Comparison of ENCODE assay signal across 1 cellular context in the genomic region with DNA sequence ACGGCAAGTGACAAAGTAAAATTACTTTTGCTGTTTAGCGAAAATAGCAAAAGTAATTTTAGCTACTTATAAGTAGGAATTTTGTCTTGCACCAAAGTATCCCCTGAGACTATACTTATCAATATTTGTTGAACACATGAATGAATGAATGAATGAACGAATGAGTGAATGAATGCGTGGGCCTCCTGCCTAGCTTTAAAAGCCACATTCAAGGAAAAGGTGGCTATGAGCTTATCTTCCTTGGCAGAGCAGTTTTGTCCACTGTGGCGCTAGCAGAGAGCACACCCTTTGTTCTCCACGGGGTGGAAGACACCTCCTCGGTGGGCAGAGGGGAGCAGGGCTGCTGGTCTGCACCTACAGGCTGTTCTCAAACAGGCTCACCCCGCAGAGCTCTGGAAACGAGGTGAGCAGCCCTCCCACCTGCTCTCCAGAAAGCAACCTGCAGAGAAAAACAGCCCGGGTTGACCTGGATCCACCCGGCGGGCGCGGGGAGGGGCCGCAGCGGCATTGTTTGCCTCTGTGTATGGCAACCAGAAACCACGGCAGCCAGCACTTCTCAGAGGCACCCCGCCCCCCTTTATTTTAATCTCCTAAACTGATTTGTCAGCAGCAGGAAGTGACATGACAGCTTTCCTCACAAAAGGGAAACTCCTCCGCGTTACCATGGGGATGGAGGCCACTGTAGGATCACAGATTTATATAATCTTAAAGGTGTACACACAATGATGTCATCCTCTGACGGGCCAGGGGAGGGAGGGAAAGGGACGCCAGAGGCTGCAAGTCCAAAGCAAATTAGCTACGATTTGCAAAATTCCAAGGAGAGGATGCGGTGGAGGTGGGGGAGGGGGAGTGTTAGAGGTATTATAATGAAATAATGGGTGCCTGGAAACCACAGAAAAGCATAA.
TF ChIP-seq lines count a peak whose summit lies in the region.

No MANE protein-coding gene starts in this region.

TF ChIP-seq in K562, 482 proteins besides CTCF, POLR2A, EP300 and RAD21 (continued from another document and continues in another):
- TF ChIP-seq, protein P1, sequence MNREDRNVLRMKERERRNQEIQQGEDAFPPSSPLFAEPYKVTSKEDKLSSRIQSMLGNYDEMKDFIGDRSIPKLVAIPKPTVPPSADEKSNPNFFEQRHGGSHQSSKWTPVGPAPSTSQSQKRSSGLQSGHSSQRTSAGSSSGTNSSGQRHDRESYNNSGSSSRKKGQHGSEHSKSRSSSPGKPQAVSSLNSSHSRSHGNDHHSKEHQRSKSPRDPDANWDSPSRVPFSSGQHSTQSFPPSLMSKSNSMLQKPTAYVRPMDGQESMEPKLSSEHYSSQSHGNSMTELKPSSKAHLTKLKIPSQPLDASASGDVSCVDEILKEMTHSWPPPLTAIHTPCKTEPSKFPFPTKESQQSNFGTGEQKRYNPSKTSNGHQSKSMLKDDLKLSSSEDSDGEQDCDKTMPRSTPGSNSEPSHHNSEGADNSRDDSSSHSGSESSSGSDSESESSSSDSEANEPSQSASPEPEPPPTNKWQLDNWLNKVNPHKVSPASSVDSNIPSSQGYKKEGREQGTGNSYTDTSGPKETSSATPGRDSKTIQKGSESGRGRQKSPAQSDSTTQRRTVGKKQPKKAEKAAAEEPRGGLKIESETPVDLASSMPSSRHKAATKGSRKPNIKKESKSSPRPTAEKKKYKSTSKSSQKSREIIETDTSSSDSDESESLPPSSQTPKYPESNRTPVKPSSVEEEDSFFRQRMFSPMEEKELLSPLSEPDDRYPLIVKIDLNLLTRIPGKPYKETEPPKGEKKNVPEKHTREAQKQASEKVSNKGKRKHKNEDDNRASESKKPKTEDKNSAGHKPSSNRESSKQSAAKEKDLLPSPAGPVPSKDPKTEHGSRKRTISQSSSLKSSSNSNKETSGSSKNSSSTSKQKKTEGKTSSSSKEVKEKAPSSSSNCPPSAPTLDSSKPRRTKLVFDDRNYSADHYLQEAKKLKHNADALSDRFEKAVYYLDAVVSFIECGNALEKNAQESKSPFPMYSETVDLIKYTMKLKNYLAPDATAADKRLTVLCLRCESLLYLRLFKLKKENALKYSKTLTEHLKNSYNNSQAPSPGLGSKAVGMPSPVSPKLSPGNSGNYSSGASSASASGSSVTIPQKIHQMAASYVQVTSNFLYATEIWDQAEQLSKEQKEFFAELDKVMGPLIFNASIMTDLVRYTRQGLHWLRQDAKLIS (CRISPR knock-in tag; IDR thresholded peaks at IDR 0.05): no peak
- no peak for TF ChIP-seq POLR3A (IDR thresholded peaks at IDR 0.05; ENCODE audit: borderline replicate concordance, extremely low read depth, insufficient read depth, insufficient read length)
- TF ChIP-seq, protein P2, sequence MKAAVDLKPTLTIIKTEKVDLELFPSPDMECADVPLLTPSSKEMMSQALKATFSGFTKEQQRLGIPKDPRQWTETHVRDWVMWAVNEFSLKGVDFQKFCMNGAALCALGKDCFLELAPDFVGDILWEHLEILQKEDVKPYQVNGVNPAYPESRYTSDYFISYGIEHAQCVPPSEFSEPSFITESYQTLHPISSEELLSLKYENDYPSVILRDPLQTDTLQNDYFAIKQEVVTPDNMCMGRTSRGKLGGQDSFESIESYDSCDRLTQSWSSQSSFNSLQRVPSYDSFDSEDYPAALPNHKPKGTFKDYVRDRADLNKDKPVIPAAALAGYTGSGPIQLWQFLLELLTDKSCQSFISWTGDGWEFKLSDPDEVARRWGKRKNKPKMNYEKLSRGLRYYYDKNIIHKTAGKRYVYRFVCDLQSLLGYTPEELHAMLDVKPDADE (conservative IDR thresholded peaks at IDR 0.05; ENCODE audit: control insufficient read depth, low read depth, low read length): no peak; the same call in 1 of the 2 replicates
- peak; percentile 37; the same call in 1 of the 2 replicates for TF ChIP-seq TOE1 (IDR thresholded peaks at IDR 0.05; ENCODE audit: borderline replicate concordance)
- TF ChIP-seq TOE1 (CRISPR knock-in tag; IDR thresholded peaks at IDR 0.05; ENCODE audit: borderline replicate concordance, low read depth): no peak
- no peak for TF ChIP-seq RFX5 (IDR thresholded peaks at IDR 0.05; ENCODE audit: low read depth, low read length)
- TF ChIP-seq, protein P3, sequence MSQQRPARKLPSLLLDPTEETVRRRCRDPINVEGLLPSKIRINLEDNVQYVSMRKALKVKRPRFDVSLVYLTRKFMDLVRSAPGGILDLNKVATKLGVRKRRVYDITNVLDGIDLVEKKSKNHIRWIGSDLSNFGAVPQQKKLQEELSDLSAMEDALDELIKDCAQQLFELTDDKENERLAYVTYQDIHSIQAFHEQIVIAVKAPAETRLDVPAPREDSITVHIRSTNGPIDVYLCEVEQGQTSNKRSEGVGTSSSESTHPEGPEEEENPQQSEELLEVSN (IDR thresholded peaks at IDR 0.05; ENCODE audit: borderline replicate concordance in 1 of 2, extremely low read depth in 1 of 2, insufficient read depth in 1 of 2, insufficient read length in 1 of 2, low read depth in 1 of 2, low read length in 1 of 2, poor library complexity in 1 of 2, severe bottlenecking in 1 of 2): peak in 1 of 2 experiments; percentile 20
- TF ChIP-seq, protein P4, sequence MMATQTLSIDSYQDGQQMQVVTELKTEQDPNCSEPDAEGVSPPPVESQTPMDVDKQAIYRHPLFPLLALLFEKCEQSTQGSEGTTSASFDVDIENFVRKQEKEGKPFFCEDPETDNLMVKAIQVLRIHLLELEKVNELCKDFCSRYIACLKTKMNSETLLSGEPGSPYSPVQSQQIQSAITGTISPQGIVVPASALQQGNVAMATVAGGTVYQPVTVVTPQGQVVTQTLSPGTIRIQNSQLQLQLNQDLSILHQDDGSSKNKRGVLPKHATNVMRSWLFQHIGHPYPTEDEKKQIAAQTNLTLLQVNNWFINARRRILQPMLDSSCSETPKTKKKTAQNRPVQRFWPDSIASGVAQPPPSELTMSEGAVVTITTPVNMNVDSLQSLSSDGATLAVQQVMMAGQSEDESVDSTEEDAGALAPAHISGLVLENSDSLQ (IDR thresholded peaks at IDR 0.05): peak; percentile 95
- TF ChIP-seq NCOA1 (IDR thresholded peaks at IDR 0.05; ENCODE audit: low read depth): peak; percentile 75; the same call in 1 of the 2 replicates
- 0 out of 4 replicates have a peak, but pooled peaks of 1 of the 2 experiments have one; percentile 38 for TF ChIP-seq ETV6 (IDR thresholded peaks at IDR 0.05; ENCODE audit: borderline replicate concordance in 1 of 2, low read depth in 2 of 2, low read length in 1 of 2)
- no peak for TF ChIP-seq ETV6 (CRISPR knock-in tag; IDR thresholded peaks at IDR 0.05; ENCODE audit: borderline replicate concordance)
- no peak for TF ChIP-seq PCBP2 (IDR thresholded peaks at IDR 0.05; ENCODE audit: low read depth, low read length, poor library complexity, severe bottlenecking)
- no peak for TF ChIP-seq BCOR (IDR thresholded peaks at IDR 0.05)
- no peak for TF ChIP-seq LARP7 (IDR thresholded peaks at IDR 0.05)
- no peak for TF ChIP-seq ZNF280A (IDR thresholded peaks at IDR 0.05; ENCODE audit: low read depth, partially characterized antibody)
- TF ChIP-seq, protein P5, sequence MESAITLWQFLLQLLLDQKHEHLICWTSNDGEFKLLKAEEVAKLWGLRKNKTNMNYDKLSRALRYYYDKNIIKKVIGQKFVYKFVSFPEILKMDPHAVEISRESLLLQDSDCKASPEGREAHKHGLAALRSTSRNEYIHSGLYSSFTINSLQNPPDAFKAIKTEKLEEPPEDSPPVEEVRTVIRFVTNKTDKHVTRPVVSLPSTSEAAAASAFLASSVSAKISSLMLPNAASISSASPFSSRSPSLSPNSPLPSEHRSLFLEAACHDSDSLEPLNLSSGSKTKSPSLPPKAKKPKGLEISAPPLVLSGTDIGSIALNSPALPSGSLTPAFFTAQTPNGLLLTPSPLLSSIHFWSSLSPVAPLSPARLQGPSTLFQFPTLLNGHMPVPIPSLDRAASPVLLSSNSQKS (CRISPR knock-in tag; IDR thresholded peaks at IDR 0.05): no peak
- no peak for TF ChIP-seq ZNF253 (CRISPR knock-in tag; conservative IDR thresholded peaks at IDR 0.05)
- TF ChIP-seq, protein P6, sequence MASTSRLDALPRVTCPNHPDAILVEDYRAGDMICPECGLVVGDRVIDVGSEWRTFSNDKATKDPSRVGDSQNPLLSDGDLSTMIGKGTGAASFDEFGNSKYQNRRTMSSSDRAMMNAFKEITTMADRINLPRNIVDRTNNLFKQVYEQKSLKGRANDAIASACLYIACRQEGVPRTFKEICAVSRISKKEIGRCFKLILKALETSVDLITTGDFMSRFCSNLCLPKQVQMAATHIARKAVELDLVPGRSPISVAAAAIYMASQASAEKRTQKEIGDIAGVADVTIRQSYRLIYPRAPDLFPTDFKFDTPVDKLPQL (IDR thresholded peaks at IDR 0.05; ENCODE audit: extremely low read depth, insufficient read length): no peak
- no peak for TF ChIP-seq MLX (CRISPR knock-in tag; conservative IDR thresholded peaks at IDR 0.05)
- TF ChIP-seq HLTF (IDR thresholded peaks at IDR 0.05): no peak
- TF ChIP-seq, protein P7, sequence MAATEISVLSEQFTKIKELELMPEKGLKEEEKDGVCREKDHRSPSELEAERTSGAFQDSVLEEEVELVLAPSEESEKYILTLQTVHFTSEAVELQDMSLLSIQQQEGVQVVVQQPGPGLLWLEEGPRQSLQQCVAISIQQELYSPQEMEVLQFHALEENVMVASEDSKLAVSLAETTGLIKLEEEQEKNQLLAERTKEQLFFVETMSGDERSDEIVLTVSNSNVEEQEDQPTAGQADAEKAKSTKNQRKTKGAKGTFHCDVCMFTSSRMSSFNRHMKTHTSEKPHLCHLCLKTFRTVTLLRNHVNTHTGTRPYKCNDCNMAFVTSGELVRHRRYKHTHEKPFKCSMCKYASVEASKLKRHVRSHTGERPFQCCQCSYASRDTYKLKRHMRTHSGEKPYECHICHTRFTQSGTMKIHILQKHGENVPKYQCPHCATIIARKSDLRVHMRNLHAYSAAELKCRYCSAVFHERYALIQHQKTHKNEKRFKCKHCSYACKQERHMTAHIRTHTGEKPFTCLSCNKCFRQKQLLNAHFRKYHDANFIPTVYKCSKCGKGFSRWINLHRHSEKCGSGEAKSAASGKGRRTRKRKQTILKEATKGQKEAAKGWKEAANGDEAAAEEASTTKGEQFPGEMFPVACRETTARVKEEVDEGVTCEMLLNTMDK (IDR thresholded peaks at IDR 0.05; ENCODE audit: borderline replicate concordance, insufficient read depth, low read depth, low read length, poor library complexity, severe bottlenecking): no peak
- TF ChIP-seq, protein P8, sequence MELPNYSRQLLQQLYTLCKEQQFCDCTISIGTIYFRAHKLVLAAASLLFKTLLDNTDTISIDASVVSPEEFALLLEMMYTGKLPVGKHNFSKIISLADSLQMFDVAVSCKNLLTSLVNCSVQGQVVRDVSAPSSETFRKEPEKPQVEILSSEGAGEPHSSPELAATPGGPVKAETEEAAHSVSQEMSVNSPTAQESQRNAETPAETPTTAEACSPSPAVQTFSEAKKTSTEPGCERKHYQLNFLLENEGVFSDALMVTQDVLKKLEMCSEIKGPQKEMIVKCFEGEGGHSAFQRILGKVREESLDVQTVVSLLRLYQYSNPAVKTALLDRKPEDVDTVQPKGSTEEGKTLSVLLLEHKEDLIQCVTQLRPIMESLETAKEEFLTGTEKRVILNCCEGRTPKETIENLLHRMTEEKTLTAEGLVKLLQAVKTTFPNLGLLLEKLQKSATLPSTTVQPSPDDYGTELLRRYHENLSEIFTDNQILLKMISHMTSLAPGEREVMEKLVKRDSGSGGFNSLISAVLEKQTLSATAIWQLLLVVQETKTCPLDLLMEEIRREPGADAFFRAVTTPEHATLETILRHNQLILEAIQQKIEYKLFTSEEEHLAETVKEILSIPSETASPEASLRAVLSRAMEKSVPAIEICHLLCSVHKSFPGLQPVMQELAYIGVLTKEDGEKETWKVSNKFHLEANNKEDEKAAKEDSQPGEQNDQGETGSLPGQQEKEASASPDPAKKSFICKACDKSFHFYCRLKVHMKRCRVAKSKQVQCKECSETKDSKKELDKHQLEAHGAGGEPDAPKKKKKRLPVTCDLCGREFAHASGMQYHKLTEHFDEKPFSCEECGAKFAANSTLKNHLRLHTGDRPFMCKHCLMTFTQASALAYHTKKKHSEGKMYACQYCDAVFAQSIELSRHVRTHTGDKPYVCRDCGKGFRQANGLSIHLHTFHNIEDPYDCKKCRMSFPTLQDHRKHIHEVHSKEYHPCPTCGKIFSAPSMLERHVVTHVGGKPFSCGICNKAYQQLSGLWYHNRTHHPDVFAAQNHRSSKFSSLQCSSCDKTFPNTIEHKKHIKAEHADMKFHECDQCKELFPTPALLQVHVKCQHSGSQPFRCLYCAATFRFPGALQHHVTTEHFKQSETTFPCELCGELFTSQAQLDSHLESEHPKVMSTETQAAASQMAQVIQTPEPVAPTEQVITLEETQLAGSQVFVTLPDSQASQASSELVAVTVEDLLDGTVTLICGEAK (IDR thresholded peaks at IDR 0.05): peak; percentile 84
- TF ChIP-seq, protein P8 (CRISPR knock-in tag; IDR thresholded peaks at IDR 0.05): no peak
